25 cellular contexts compared by ENCODE assay signal in genomic region chr2:8857709-8858108, GRCh38. TPM values are rescaled to one million over a fixed set of nuclear protein-coding genes. Genes with fewer than 3 reads are reported as not detected.
A peak's percentile ranks its signal among the peaks of the same experiment; 100 is the strongest.
DNase-seq lines count a peak whose midpoint lies in the region; ATAC-seq and TF ChIP-seq lines count a peak whose summit lies in the region.
"Had no signal": no experiment of that assay in that cellular context is flagged by ENCODE, and none has a peak within 500 bp of the region (broad histone marks: within the 10 kb centered on the region; RNA-seq: fewer than 3 reads in every experiment).

No MANE protein-coding gene starts in this region.

- no peak overlapping the region for H3K4me3 ChIP-seq in psoas muscle
- H3K4me3 ChIP-seq: body of pancreas, coronary artery, mucosa of descending colon had no signal

- DNase-seq in NCI-H1105 treated with DMSO at 0.1 percent for 48 hours (lab: John Stamatoyannopoulos, UW) (peak; percentile 4), NCI-H1105 (lab: John Stamatoyannopoulos, UW) (no peak), NCI-H2227 (lab: John Stamatoyannopoulos, UW; ENCODE audit: unreplicated experiment) (peak; percentile 28), glomerular visceral epithelial cell (ENCODE audit: extremely low spot score) (peak; percentile 68), psoas muscle (no peak), GM19238 (ENCODE audit: insufficient read length, low spot score) (no peak)
- DNase-seq: activated effector memory CD4-positive, alpha-beta T cell treated with Interleukin-2 at 50 U/mL for 16 hours; AML-193; body of pancreas; CD8-positive, alpha-beta memory T cell; endodermal cell; mucosa of descending colon; NCI-H1092 treated with DMSO at 0.1 percent for 48 hours; NCI-H2029 treated with DMSO at 0.1 percent for 48 hours; NCI-H526; nephron progenitor cell; RPMI8226; small intestine; stimulated activated naive B cell treated with anti-CD40 and anti-IgM and Interleukin-4, amounts not matched to agents 10 μg/mL and 1 μg/mL and 100 μg/mL, for 72 hours; WERI-Rb-1 had no signal

- intact Hi-C loops in psoas muscle (cut with DNase I) = no loop called here

- H3K4me1 ChIP-seq in psoas muscle = no peaks in the 10 kb centered on the region
- H3K4me1 ChIP-seq: body of pancreas had no signal

- ATAC-seq in psoas muscle (peak; percentile 57 to 83 (median 74)), GM21526 (IDR thresholded peaks at IDR 0.05; ENCODE audit: low FRiP score, unreplicated experiment) (no peak), GM21737 (IDR thresholded peaks at IDR 0.05; ENCODE audit: unreplicated experiment) (no peak)
- ATAC-seq: body of pancreas; mucosa of descending colon; SK-N-SH treated with all-trans-retinoic acid at 6 μM for 48 hours; stimulated activated naive B cell treated with anti-CD40 and anti-IgM and Interleukin-4, amounts not matched to agents 10 μg/mL and 1 μg/mL and 100 μg/mL, for 72 hours had no signal

- H3K9me3 ChIP-seq in psoas muscle = no peaks in the 10 kb centered on the region
- H3K9me3 ChIP-seq: body of pancreas, mucosa of descending colon had no signal

- no peaks in the 10 kb centered on the region for H3K36me3 ChIP-seq in psoas muscle (ENCODE audit: insufficient read depth in 1 of 2, low read depth in 1 of 2)
- H3K36me3 ChIP-seq: WERI-Rb-1 had no signal

- WGBS in psoas muscle, 3 donors = 61 to 79% (median 68%) methylated on average over 11 of the region's 11 CpGs

- no peak overlapping the region for H3K27ac ChIP-seq in psoas muscle
- H3K27ac ChIP-seq: 22Rv1, body of pancreas, coronary artery, WERI-Rb-1 had no signal

- H3K27me3 ChIP-seq in psoas muscle (ENCODE audit: insufficient read depth in 3 of 3, low read length in 2 of 3) = peaks cover 0 to 2% (median 0%) of the 10 kb centered on the region in 3 donors
- H3K27me3 ChIP-seq: body of pancreas had no signal

- TF ChIP-seq CTCF in psoas muscle (IDR thresholded peaks at IDR 0.05) = no peak

RNA-seq across cellular contexts. Expression of gene KIDINS220, which starts 20.3 kb away (rescaled TPM):
- total RNA-seq in psoas muscle = 10 to 100 TPM; 40.4 to 52.0 (median 46.5) TPM
- polyA plus RNA-seq in psoas muscle = 10 to 100 TPM in 2 of 3 donors, 1 to 10 TPM in 1; 7.5 to 29.1 (median 10.9) TPM

Comparison
In these comparisons a context has a peak if more than half of its experiments do, and no peak if none do; other contexts are left out.
1. DNase-seq: peak in NCI-H1105 treated with DMSO at 0.1 percent for 48 hours (single experiment), NCI-H2227 (single experiment) and glomerular visceral epithelial cell (single experiment); none in NCI-H1105 (single experiment), psoas muscle (0 of 2) and GM19238 (single experiment).
2. ATAC-seq: peak in psoas muscle (4 of 4); none in GM21526 (single experiment) and GM21737 (single experiment).